Comparison of ENCODE assay signal across 19 cellular contexts in genomic region chr11:61666684-61667297, GRCh38. TPM values are rescaled to one million over a fixed set of nuclear protein-coding genes. Genes with fewer than 3 reads are reported as not detected.
A peak's percentile ranks its signal among the peaks of the same experiment; 100 is the strongest.
DNase-seq lines count a peak whose midpoint lies in the region; ATAC-seq and TF ChIP-seq lines count a peak whose summit lies in the region.
"Had no signal": no experiment of that assay in that cellular context is flagged by ENCODE, and none has a peak within 500 bp of the region (broad histone marks: within the 10 kb centered on the region; RNA-seq: fewer than 3 reads in every experiment).

No MANE protein-coding gene starts in this region.

- H3K27me3 ChIP-seq in cardiac muscle cell (no peaks in the 10 kb centered on the region), right cardiac atrium (ENCODE audit: control insufficient read depth, insufficient read depth) (no peaks in the 10 kb centered on the region), liver (ENCODE audit: control insufficient read depth in 4 of 4, insufficient read depth in 4 of 4, low read length in 3 of 4) (peaks cover 0 to 3% (median 0%) of the 10 kb centered on the region in 4 donors), smooth muscle cell (ENCODE audit: low read depth) (peaks cover 7% of the 10 kb centered on the region)
- H3K27me3 ChIP-seq: BLaER1, SJCRH30 had no signal

- H2AFZ ChIP-seq in smooth muscle cell (ENCODE audit: low read depth): no peak overlapping the region
- H2AFZ ChIP-seq: PC-9 had no signal

- no peak overlapping the region for H3K4me3 ChIP-seq in cardiac muscle cell
- H3K4me3 ChIP-seq in right cardiac atrium (ENCODE audit: low read length): no peak overlapping the region
- H3K4me3 ChIP-seq in liver (ENCODE audit: low read depth in 1 of 3, low read length in 3 of 3): no peak overlapping the region
- H3K4me3 ChIP-seq in smooth muscle cell: peak overlapping the region; percentile 34
- H3K4me3 ChIP-seq: BLaER1, PC-9, SJCRH30 had no signal

- no peak for TF ChIP-seq RAD21 in liver (IDR thresholded peaks at IDR 0.05)

- H3K27ac ChIP-seq in cardiac muscle cell: peak overlapping the region; percentile 58
- H3K27ac ChIP-seq in right cardiac atrium (ENCODE audit: low read length): no peak overlapping the region
- H3K27ac ChIP-seq in liver (ENCODE audit: low read depth in 1 of 2, low read length in 2 of 2): no peak overlapping the region
- H3K27ac ChIP-seq in smooth muscle cell (ENCODE audit: low read depth): no peak overlapping the region
- H3K27ac ChIP-seq: BLaER1, PC-9, SJCRH30 had no signal

- no peaks in the 10 kb centered on the region for H3K79me2 ChIP-seq in smooth muscle cell (ENCODE audit: low read depth)

- no peaks in the 10 kb centered on the region for H4K20me1 ChIP-seq in smooth muscle cell (ENCODE audit: low read depth)
- H4K20me1 ChIP-seq: BLaER1 had no signal

- H3K9ac ChIP-seq in liver (ENCODE audit: low read depth in 1 of 2, low read length in 2 of 2) (no peak overlapping the region), smooth muscle cell (ENCODE audit: low read depth) (no peak overlapping the region)
- H3K9ac ChIP-seq: BLaER1 had no signal

- H3K9me3 ChIP-seq in cardiac muscle cell (ENCODE audit: low read depth) (no peaks in the 10 kb centered on the region), right cardiac atrium (ENCODE audit: control insufficient read depth, low read length) (no peaks in the 10 kb centered on the region), liver (ENCODE audit: control insufficient read depth in 4 of 4, low read length in 3 of 4) (no peaks in the 10 kb centered on the region), smooth muscle cell (replicated peaks; ENCODE audit: low read depth) (no peaks in the 10 kb centered on the region)
- H3K9me3 ChIP-seq: BLaER1, SJCRH30 had no signal

- no peaks in the 10 kb centered on the region for H3F3A ChIP-seq in smooth muscle cell (ENCODE audit: low read depth)

- no peak overlapping the region for H3K4me2 ChIP-seq in smooth muscle cell
- H3K4me2 ChIP-seq: BLaER1, PC-9 had no signal

- intact Hi-C loops in right cardiac atrium (cut with DNase I): no loop called here

- H3K36me3 ChIP-seq in cardiac muscle cell (no peaks in the 10 kb centered on the region), liver (ENCODE audit: control insufficient read depth in 4 of 4, insufficient read depth in 3 of 4, low read depth in 1 of 4, low read length in 3 of 4) (no peaks in the 10 kb centered on the region), smooth muscle cell (ENCODE audit: low read depth) (no peaks in the 10 kb centered on the region)
- H3K36me3 ChIP-seq: BLaER1, SJCRH30 had no signal

- H3K4me1 ChIP-seq in cardiac muscle cell (ENCODE audit: low read depth) (peaks cover 21% of the 10 kb centered on the region), right cardiac atrium (ENCODE audit: control insufficient read depth, insufficient read depth, low read length) (no peaks in the 10 kb centered on the region), liver (ENCODE audit: control insufficient read depth in 4 of 4, insufficient read depth in 4 of 4, low read length in 3 of 4) (no peaks in the 10 kb centered on the region), smooth muscle cell (ENCODE audit: low read depth) (no peaks in the 10 kb centered on the region)
- H3K4me1 ChIP-seq: BLaER1, SJCRH30 had no signal

- WGBS in right cardiac atrium: 87% methylated on average over 3 of the region's 3 CpGs
- 84% methylated on average over 3 of the region's 3 CpGs for WGBS in liver
- 86% methylated on average over 3 of the region's 3 CpGs for WGBS in smooth muscle cell (ENCODE audit: low lambda C conversion rate)

- TF ChIP-seq CTCF in cardiac muscle cell (IDR thresholded peaks at IDR 0.05; ENCODE audit: low read depth, low read length) (no peak), liver (IDR thresholded peaks at IDR 0.05; ENCODE audit: low read depth, low read length, missing input control) (no peak), smooth muscle cell (IDR thresholded peaks at IDR 0.05; ENCODE audit: borderline replicate concordance, insufficient read depth, poor library complexity, severe bottlenecking) (no peak)

- DNase-seq in cardiac muscle cell (ENCODE audit: low read depth in 1 of 2, low spot score in 1 of 2) (peak in 1 of 2 donors; percentile 62), right cardiac atrium (no peak), NCI-H526 treated with DMSO at 0.1 percent for 48 hours (lab: John Stamatoyannopoulos, UW) (peak; percentile 13), smooth muscle cell (lab: John Stamatoyannopoulos, UW; ENCODE audit: unreplicated experiment) (no peak), NCI-H69 (lab: John Stamatoyannopoulos, UW) (no peak)
- DNase-seq: 8988T; CD8-positive, alpha-beta memory T cell; GF-D8; KBM-7; NCI-H1048; NCI-H1436 treated with DMSO at 0.1 percent for 48 hours; NCI-H345; NCI-H748 treated with DMSO at 0.1 percent for 48 hours; SJCRH30 had no signal

- no peak for ATAC-seq in right cardiac atrium
- ATAC-seq in GM18498 (IDR thresholded peaks at IDR 0.05; ENCODE audit: unreplicated experiment): no peak
- ATAC-seq in GM21717 (IDR thresholded peaks at IDR 0.05; ENCODE audit: unreplicated experiment): no peak

TF ChIP-seq in liver, 16 proteins besides CTCF, POLR2A, EP300 and RAD21:
- no peak for TF ChIP-seq NR2F2 (IDR thresholded peaks at IDR 0.05)
- TF ChIP-seq RXRA (IDR thresholded peaks at IDR 0.05): no peak
- TF ChIP-seq HNF4G (IDR thresholded peaks at IDR 0.05): no peak
- peak; percentile 19 for TF ChIP-seq SP1 (IDR thresholded peaks at IDR 0.05)
- no peak for TF ChIP-seq TAF1 (conservative IDR thresholded peaks at IDR 0.05)
- no peak for TF ChIP-seq JUND (IDR thresholded peaks at IDR 0.05)
- TF ChIP-seq, protein P1, sequence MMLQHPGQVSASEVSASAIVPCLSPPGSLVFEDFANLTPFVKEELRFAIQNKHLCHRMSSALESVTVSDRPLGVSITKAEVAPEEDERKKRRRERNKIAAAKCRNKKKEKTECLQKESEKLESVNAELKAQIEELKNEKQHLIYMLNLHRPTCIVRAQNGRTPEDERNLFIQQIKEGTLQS (IDR thresholded peaks at IDR 0.05): no peak

RNA-seq across cellular contexts. Expression of gene DAGLA, which starts 13.4 kb away (rescaled TPM):
- total RNA-seq in cardiac muscle cell (5.5 and 6.3 TPM in 2 replicates), right cardiac atrium (1 to 10 TPM; 4.1 to 7.2 (median 6.1) TPM), liver (under 1 TPM; 0.67 to 0.84 TPM), smooth muscle cell (1.3 and 1.6 TPM in 2 replicates)
- polyA plus RNA-seq in cardiac muscle cell (2.1 and 3.4 TPM in 2 replicates), right cardiac atrium (3.7 TPM), liver (under 1 TPM; 0.13 to 0.53 TPM), smooth muscle cell (2.9 and 3.9 TPM in 2 replicates)
- polyA plus RNA-seq: CD8-positive, alpha-beta memory T cell had no signal
